8 cellular contexts compared by ENCODE assay signal in genomic region chr10:3902809-3903410, GRCh38.
A peak's percentile ranks its signal among the peaks of the same experiment; 100 is the strongest.
DNase-seq lines count a peak whose midpoint lies in the region; ATAC-seq lines count a peak whose summit lies in the region.
"Had no signal": no experiment of that assay in that cellular context is flagged by ENCODE, and none has a peak within 500 bp of the region (broad histone marks: within the 10 kb centered on the region; RNA-seq: fewer than 3 reads in every experiment).

No MANE protein-coding gene starts in this region.

- peak overlapping the region; percentile 7 for H2BK120ac ChIP-seq in trophoblast cell (ENCODE audit: insufficient read depth, low read length, poor library complexity)

- H2AFZ ChIP-seq in trophoblast cell (ENCODE audit: insufficient read depth, low read length, poor library complexity) = no peak overlapping the region

- peak overlapping the region; percentile 16 for H2AK5ac ChIP-seq in trophoblast cell (ENCODE audit: low read length)

- no peak overlapping the region for H3K4me2 ChIP-seq in trophoblast cell (ENCODE audit: low read length)

- H3K27me3 ChIP-seq in trophoblast cell (ENCODE audit: insufficient read depth, low read length) = no peaks in the 10 kb centered on the region

- H4K8ac ChIP-seq in trophoblast cell (ENCODE audit: low read depth, low read length) = no peak overlapping the region

- no CpG with 5 or more reads among the region's 6 CpGs for WGBS in trophoblast cell (ENCODE audit: extremely low coverage, insufficient coverage, insufficient read length)

- H3K14ac ChIP-seq in trophoblast cell (ENCODE audit: low read length) = no peak overlapping the region

- peaks cover 17 to 18% of the 10 kb centered on the region in 2 experiments for H3K4me1 ChIP-seq in trophoblast cell (ENCODE audit: control insufficient read depth in 1 of 2, insufficient read depth in 2 of 2, low read length in 2 of 2)

- no peak overlapping the region for H3K4me3 ChIP-seq in trophoblast cell (ENCODE audit: low read depth, low read length)

- H3K23ac ChIP-seq in trophoblast cell (ENCODE audit: low read length) = no peak overlapping the region

- no peak overlapping the region for H2BK5ac ChIP-seq in trophoblast cell (ENCODE audit: low read depth, low read length, poor library complexity)

- peaks cover 25% of the 10 kb centered on the region for H3K79me1 ChIP-seq in trophoblast cell (ENCODE audit: low read length)

- no peaks in the 10 kb centered on the region for H3K36me3 ChIP-seq in trophoblast cell (ENCODE audit: control insufficient read depth in 1 of 2, insufficient read depth in 2 of 2, low read length in 2 of 2)

- H3K4ac ChIP-seq in trophoblast cell (ENCODE audit: low read depth, low read length) = no peak overlapping the region

- no peak overlapping the region for H3K9ac ChIP-seq in trophoblast cell (ENCODE audit: low read length)

- no peaks in the 10 kb centered on the region for H3K9me3 ChIP-seq in trophoblast cell (ENCODE audit: insufficient read depth, low read depth, low read length)

- H3K27ac ChIP-seq in trophoblast cell (ENCODE audit: low read depth, low read length) = no peak overlapping the region

- no peak overlapping the region for H3K18ac ChIP-seq in trophoblast cell (ENCODE audit: low read length)

- H4K91ac ChIP-seq in trophoblast cell (ENCODE audit: low read depth, low read length) = peak overlapping the region; percentile 33

- ATAC-seq in GM19035 (IDR thresholded peaks at IDR 0.05; ENCODE audit: unreplicated experiment) = peak; percentile 27
- ATAC-seq in HG02938 (IDR thresholded peaks at IDR 0.05; ENCODE audit: unreplicated experiment) = peak; percentile 21

- H2BK12ac ChIP-seq in trophoblast cell (ENCODE audit: low read length) = peak overlapping the region; percentile 39

- no peaks in the 10 kb centered on the region for H3K79me2 ChIP-seq in trophoblast cell (ENCODE audit: control insufficient read depth, insufficient read depth, low read length, poor library complexity)

- no peak overlapping the region for H4K12ac ChIP-seq in trophoblast cell (ENCODE audit: low read depth, low read length)

- DNase-seq in astrocyte of the hippocampus (ENCODE audit: low read depth, low spot score) (peak; percentile 70), trophoblast cell (peak in 1 of 2 donors; percentile 33), GM19240 (ENCODE audit: insufficient read length, low spot score) (no peak), putamen (ENCODE audit: low spot score) (no peak), NCI-H1105 (lab: John Stamatoyannopoulos, UW) (no peak)
- DNase-seq: nephron progenitor cell had no signal
